24 cellular contexts compared by ENCODE assay signal in the genomic region with DNA sequence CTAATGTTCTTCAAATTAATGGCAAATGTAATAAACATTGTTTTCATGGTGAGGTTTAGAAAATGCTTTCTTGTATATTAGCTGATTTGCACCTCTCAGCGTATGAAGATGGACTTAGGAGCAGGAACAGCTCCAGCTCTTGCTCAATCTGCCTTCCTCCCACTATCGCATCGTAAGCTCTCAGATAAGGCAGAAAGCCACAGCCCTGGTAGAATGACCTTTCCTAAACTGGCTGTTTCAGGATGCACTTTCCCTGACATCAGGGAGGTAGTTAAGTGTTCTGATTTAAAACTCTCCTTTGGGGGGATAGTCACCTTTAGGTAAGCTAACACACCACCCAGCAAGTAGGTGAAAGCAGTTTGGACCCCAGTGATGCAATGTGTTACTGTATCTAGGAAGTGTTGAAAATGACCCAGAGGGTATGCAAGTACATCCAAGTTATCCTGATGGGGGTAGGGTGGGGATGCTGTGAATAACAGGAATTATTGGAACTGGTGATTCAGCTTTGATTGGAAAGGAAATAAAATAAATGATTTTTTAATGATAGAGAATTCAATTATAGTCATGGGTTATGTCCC.
A peak's percentile ranks its signal among the peaks of the same experiment; 100 is the strongest.
DNase-seq lines count a peak whose midpoint lies in the region; ATAC-seq and TF ChIP-seq lines count a peak whose summit lies in the region.
"Had no signal": no experiment of that assay in that cellular context is flagged by ENCODE, and none has a peak within 500 bp of the region (broad histone marks: within the 10 kb centered on the region; RNA-seq: fewer than 3 reads in every experiment).

No MANE protein-coding gene starts in this region.

- H3K9me3 Mint-ChIP-seq in brain = peaks cover 0 to 2% (median 0%) of the 10 kb centered on the region in 5 experiments
- H3K9me3 Mint-ChIP-seq in activated T-helper 17 cell treated with anti-CD3 and anti-CD28 coated beads, Interleukin-2, amount 50 U/mL, for 72 hours = no peaks in the 10 kb centered on the region
- H3K9me3 Mint-ChIP-seq: dendritic cell treated with granulocyte-macrophage colony-stimulating factor and Interleukin-4, amounts not matched to agents 40 ng/mL and 50 ng/mL, for 4 days had no signal

- H3K4me3 ChIP-seq in skeletal muscle tissue (ENCODE audit: low read length in 3 of 3) = no peak overlapping the region
- no peak overlapping the region for H3K4me3 ChIP-seq in HAP-1
- no peak overlapping the region for H3K4me3 ChIP-seq in lower leg skin (ENCODE audit: low read depth, poor library complexity, severe bottlenecking)
- H3K4me3 ChIP-seq: mucosa of descending colon, PC-9 had no signal

- no peaks in the 10 kb centered on the region for H3K27me3 Mint-ChIP-seq in brain
- H3K27me3 Mint-ChIP-seq in activated T-helper 17 cell treated with anti-CD3 and anti-CD28 coated beads, Interleukin-2, amount 50 U/mL, for 72 hours = no peaks in the 10 kb centered on the region
- H3K27me3 Mint-ChIP-seq: dendritic cell treated with granulocyte-macrophage colony-stimulating factor and Interleukin-4, amounts not matched to agents 40 ng/mL and 50 ng/mL, for 4 days had no signal

- ATAC-seq in activated T-helper 17 cell treated with anti-CD3 and anti-CD28 coated beads, Interleukin-2, amount 50 U/mL, for 72 hours (replicated peaks) = no peak
- ATAC-seq: mucosa of descending colon had no signal

- H3K27ac ChIP-seq in skeletal muscle tissue (ENCODE audit: low read depth, low read length) = peak overlapping the region; percentile 75
- H3K27ac ChIP-seq: epithelial cell of prostate, PC-9 had no signal

- peak; percentile 22 for DNase-seq in NCI-H82 (lab: John Stamatoyannopoulos, UW)
- DNase-seq in NCI-H82 treated with DMSO at 0.1 percent for 48 hours (lab: John Stamatoyannopoulos, UW; ENCODE audit: unreplicated experiment) = no peak
- peak; percentile 82 for DNase-seq in iris pigment epithelial cell (ENCODE audit: low read depth)
- no peak for DNase-seq in HAP-1 (ENCODE audit: low spot score in 2 of 2)
- DNase-seq in lower leg skin (ENCODE audit: low spot score in 2 of 2) = no peak
- DNase-seq: 8988T; activated CD8-positive, alpha-beta memory T cell treated with anti-CD3 and anti-CD28 coated beads for 24 hours; activated effector memory CD4-positive, alpha-beta T cell treated with Interleukin-2 at 50 U/mL for 16 hours; anterior cingulate cortex; DMS53; glutamatergic neuron; islet precursor cell; mucosa of descending colon; NCI-H187; NCI-H510A treated with DMSO at 0.1 percent for 48 hours; PC-9; stimulated activated naive CD4-positive, alpha-beta T cell; WERI-Rb-1 had no signal

- peak overlapping the region in 4 of 5 experiments; percentile 48 to 93 (median 71) for H3K27ac Mint-ChIP-seq in brain
- no peak overlapping the region for H3K27ac Mint-ChIP-seq in activated T-helper 17 cell treated with anti-CD3 and anti-CD28 coated beads, Interleukin-2, amount 50 U/mL, for 72 hours
- H3K27ac Mint-ChIP-seq: dendritic cell treated with granulocyte-macrophage colony-stimulating factor and Interleukin-4, amounts not matched to agents 40 ng/mL and 50 ng/mL, for 4 days had no signal

- H3K9ac ChIP-seq in skeletal muscle tissue (ENCODE audit: low read depth in 1 of 3, low read length in 3 of 3) = no peak overlapping the region

- WGBS in lower leg skin, 2 donors = 53 to 59% methylated on average over 3 of the region's 3 CpGs

- peaks cover 69% of the 10 kb centered on the region for H3K4me1 Mint-ChIP-seq in brain
- H3K4me1 Mint-ChIP-seq in activated T-helper 17 cell treated with anti-CD3 and anti-CD28 coated beads, Interleukin-2, amount 50 U/mL, for 72 hours = peaks cover 27% of the 10 kb centered on the region

- peaks cover 7% of the 10 kb centered on the region for H3K36me3 Mint-ChIP-seq in brain
- no peaks in the 10 kb centered on the region for H3K36me3 Mint-ChIP-seq in activated T-helper 17 cell treated with anti-CD3 and anti-CD28 coated beads, Interleukin-2, amount 50 U/mL, for 72 hours (ENCODE audit: low read depth)

- no peaks in the 10 kb centered on the region for H3K9me3 ChIP-seq in skeletal muscle tissue (ENCODE audit: control insufficient read depth in 3 of 3, low read length in 3 of 3)
- H3K9me3 ChIP-seq in HAP-1 = no peaks in the 10 kb centered on the region
- H3K9me3 ChIP-seq: mucosa of descending colon had no signal

- TF ChIP-seq POLR2A in lower leg skin (IDR thresholded peaks at IDR 0.05) = no peak

- in situ Hi-C loops in HAP-1 (cut with MboI; ENCODE audit: low sequenced_read_pairs) = no loop called here

- intact Hi-C loops in lower leg skin (cut with DNase I; ENCODE audit: low total_unique reads) = no loop called here

- H3K36me3 ChIP-seq in skeletal muscle tissue (ENCODE audit: control insufficient read depth in 3 of 3, insufficient read depth in 3 of 3, low read length in 3 of 3) (no peaks in the 10 kb centered on the region), HAP-1 (replicated peaks) (no peaks in the 10 kb centered on the region)
- H3K36me3 ChIP-seq: WERI-Rb-1 had no signal

- peaks cover 20 to 32% (median 31%) of the 10 kb centered on the region in 3 donors for H3K4me1 ChIP-seq in skeletal muscle tissue (ENCODE audit: control insufficient read depth in 3 of 3, insufficient read depth in 3 of 3, low read length in 3 of 3)
- H3K4me1 ChIP-seq in HAP-1 = no peaks in the 10 kb centered on the region

- TF ChIP-seq CTCF in brain (conservative IDR thresholded peaks at IDR 0.05) (no peak), lower leg skin (IDR thresholded peaks at IDR 0.05) (no peak)

- H3K4me3 Mint-ChIP-seq in brain = peak overlapping the region in 1 of 5 experiments; percentile 29
- H3K4me3 Mint-ChIP-seq in activated T-helper 17 cell treated with anti-CD3 and anti-CD28 coated beads, Interleukin-2, amount 50 U/mL, for 72 hours = no peak overlapping the region
- H3K4me3 Mint-ChIP-seq: CD14-positive monocyte; dendritic cell treated with granulocyte-macrophage colony-stimulating factor and Interleukin-4, amounts not matched to agents 40 ng/mL and 50 ng/mL, for 4 days had no signal

- peaks cover 0 to 15% (median 3%) of the 10 kb centered on the region in 3 donors for H3K27me3 ChIP-seq in skeletal muscle tissue (ENCODE audit: control insufficient read depth in 3 of 3, insufficient read depth in 3 of 3, low read length in 3 of 3)
- no peaks in the 10 kb centered on the region for H3K27me3 ChIP-seq in HAP-1 (ENCODE audit: low read depth)

Comparison
In these comparisons a context has a peak if more than half of its experiments do, and no peak if none do; other contexts are left out.
1. DNase-seq: peak in NCI-H82 (single experiment) and iris pigment epithelial cell (single experiment); none in NCI-H82 treated with DMSO at 0.1 percent for 48 hours (single experiment), HAP-1 (0 of 2) and lower leg skin (0 of 2).